ENCODE assay signal across 8 cellular contexts in the genomic region with DNA sequence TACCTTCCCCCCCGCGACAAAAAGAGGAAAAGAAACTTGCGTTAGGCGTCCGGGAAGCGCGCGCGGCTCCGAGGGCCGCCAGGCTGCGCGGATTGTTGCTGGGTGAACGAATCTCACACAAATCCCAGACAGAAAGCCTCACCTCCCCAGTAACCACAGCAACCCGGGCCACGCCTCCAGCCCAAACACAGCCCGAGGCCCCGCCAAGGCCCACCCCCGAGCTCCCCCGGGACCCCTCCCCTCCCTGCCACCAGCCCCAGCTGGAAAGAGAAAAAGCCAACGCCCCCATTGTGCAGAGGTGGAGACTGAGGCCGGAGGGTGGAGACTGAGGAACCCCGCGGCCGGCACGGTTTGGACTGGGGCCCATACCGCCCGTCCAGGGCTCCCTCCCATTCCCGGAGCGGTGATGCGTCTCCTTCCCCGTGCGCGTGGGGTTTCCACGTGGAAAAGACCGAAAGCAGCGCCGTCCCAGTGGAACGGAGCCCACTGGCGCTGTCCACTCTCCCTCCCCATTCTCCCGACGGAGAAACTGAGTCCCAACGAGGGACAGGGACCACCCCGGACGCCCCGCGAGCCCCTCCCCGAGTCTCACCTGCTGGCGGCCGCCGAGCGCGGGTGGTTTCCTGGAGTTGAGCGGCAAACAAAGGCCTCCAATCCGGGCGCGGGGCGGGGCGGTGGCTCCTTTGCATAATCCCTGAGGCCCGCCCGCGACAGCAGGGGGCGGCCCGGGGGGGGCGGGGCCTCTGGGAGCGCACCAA. TPM values are rescaled to one million over a fixed set of nuclear protein-coding genes. Genes with fewer than 3 reads are reported as not detected.
A peak's percentile ranks its signal among the peaks of the same experiment; 100 is the strongest.
DNase-seq lines count a peak whose midpoint lies in the region; ATAC-seq, FAIRE-seq and TF ChIP-seq lines count a peak whose summit lies in the region.

No MANE protein-coding gene starts in this region.

- no peaks in the 10 kb centered on the region for H3K36me3 ChIP-seq in astrocyte (ENCODE audit: insufficient read depth, low read length)

- H3K4me1 ChIP-seq in astrocyte (ENCODE audit: insufficient read depth, low read length), result peaks cover 3% of the 10 kb centered on the region

- no peaks in the 10 kb centered on the region for H3K79me2 ChIP-seq in astrocyte (ENCODE audit: insufficient read depth, low read length)

- H3K9me3 Mint-ChIP-seq in astrocyte (ENCODE audit: unreplicated experiment), result no peaks in the 10 kb centered on the region

- no peaks in the 10 kb centered on the region for H4K20me1 ChIP-seq in astrocyte (ENCODE audit: insufficient read depth, low read length)

- H3K4me3 Mint-ChIP-seq in astrocyte (ENCODE audit: unreplicated experiment), result peak overlapping the region; percentile 91

- DNase-seq in NCI-H1694 (lab: John Stamatoyannopoulos, UW), result peak; percentile 65
- peak; percentile 90 for DNase-seq in T-helper 22 cell (ENCODE audit: low read depth)
- DNase-seq in astrocyte (ENCODE audit: low read depth), result peak; percentile 77
- peak; percentile 86 to 92 for DNase-seq in hippocampal formation (lab: John Stamatoyannopoulos, UW)
- DNase-seq in retinal pigment epithelial cell (ENCODE audit: low read depth), result peak; percentile 62
- DNase-seq in DMS79 (lab: John Stamatoyannopoulos, UW), result no peak

- H3K4me1 Mint-ChIP-seq in astrocyte (ENCODE audit: low read depth, unreplicated experiment), result peaks cover 11% of the 10 kb centered on the region

- H3K9me3 ChIP-seq in astrocyte (ENCODE audit: insufficient read depth, low read depth, low read length), result no peaks in the 10 kb centered on the region

- peak overlapping the region; percentile 95 for H2AFZ ChIP-seq in astrocyte (ENCODE audit: low read depth, low read length)

- peak overlapping the region; percentile 96 for H3K4me2 ChIP-seq in astrocyte (ENCODE audit: low read length)

- H3K27me3 ChIP-seq in astrocyte (ENCODE audit: insufficient read depth, low read length), result peaks cover 5% of the 10 kb centered on the region

- no peaks in the 10 kb centered on the region for H3K27me3 Mint-ChIP-seq in astrocyte (ENCODE audit: low read depth, unreplicated experiment)

- H3K9ac ChIP-seq in astrocyte (ENCODE audit: low read length), result peak overlapping the region; percentile 72

- H3K27ac Mint-ChIP-seq in astrocyte (ENCODE audit: unreplicated experiment), result peak overlapping the region; percentile 73

- peak overlapping the region; percentile 7 for H3K27ac ChIP-seq in astrocyte (ENCODE audit: low read depth, low read length)

- FAIRE-seq in astrocyte (lab: Jason Lieb, UNC), result no peak

- peaks cover 3% of the 10 kb centered on the region for H3K36me3 Mint-ChIP-seq in astrocyte (ENCODE audit: low read depth, unreplicated experiment)

- TF ChIP-seq CTCF in astrocyte (IDR thresholded peaks at IDR 0.05; ENCODE audit: insufficient read depth, low read depth, low read length), result no peak
- no peak for TF ChIP-seq CTCF in retinal pigment epithelial cell (conservative IDR thresholded peaks at IDR 0.05; ENCODE audit: low read depth, low read length)

- ATAC-seq in GM18498 (IDR thresholded peaks at IDR 0.05; ENCODE audit: unreplicated experiment) (peak; percentile 83), HG02870 (IDR thresholded peaks at IDR 0.05; ENCODE audit: unreplicated experiment) (peak; percentile 75)

- H3K4me3 ChIP-seq in astrocyte (ENCODE audit: insufficient read depth, low read depth, low read length), result peak overlapping the region; percentile 74
- peak overlapping the region; percentile 77 for H3K4me3 ChIP-seq in retinal pigment epithelial cell (ENCODE audit: low read length)

RNA-seq across cellular contexts. Expression of gene AKNA, which starts 10.2 kb away (rescaled TPM):
- 16.0 and 16.4 TPM in 2 replicates for total RNA-seq in astrocyte
